1 cellular context compared by ENCODE assay signal in genomic region chr2:96265840-96266569, GRCh38.
TF ChIP-seq lines count a peak whose summit lies in the region.

CIAO1 (plus strand) TSS chr2:96266225; CDS start chr2:96266351, 126 bp downstream.
TMEM127 (minus strand) TSS chr2:96265997; CDS start chr2:96265381, 616 bp downstream.

TF ChIP-seq in neural cell, 6 proteins besides CTCF, POLR2A, EP300 and RAD21 (continued from another document):
- TF ChIP-seq TAF1 (IDR thresholded peaks at IDR 0.05; ENCODE audit: low read depth): peak; percentile 31
- peak; percentile 92 for TF ChIP-seq MXI1 (conservative IDR thresholded peaks at IDR 0.05; ENCODE audit: poor library complexity, severe bottlenecking)
